ENCODE assay signal across 19 cellular contexts in the genomic region with DNA sequence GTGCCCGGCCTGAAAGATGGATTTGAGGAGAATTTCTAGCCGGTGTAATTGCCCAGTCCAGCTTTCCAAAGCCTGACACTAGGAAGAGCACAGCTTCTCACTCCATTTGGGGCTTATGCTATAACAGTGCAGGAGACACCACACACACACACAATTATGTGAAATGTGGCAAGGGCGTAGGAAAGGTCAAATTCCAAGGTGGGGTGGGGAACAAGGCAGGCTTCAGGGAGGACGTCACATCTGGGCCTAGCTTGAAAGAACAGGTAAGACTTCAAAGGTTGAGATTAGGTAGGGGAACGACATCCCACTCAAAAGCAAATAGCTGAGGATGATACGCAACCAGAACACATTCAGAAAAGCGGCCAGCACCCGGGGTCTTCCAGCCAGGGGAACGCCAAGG. TPM values are rescaled to one million over a fixed set of nuclear protein-coding genes. Genes with fewer than 3 reads are reported as not detected.
DNase-seq lines count a peak whose midpoint lies in the region; ATAC-seq and TF ChIP-seq lines count a peak whose summit lies in the region.
"Had no signal": no experiment of that assay in that cellular context is flagged by ENCODE, and none has a peak within 500 bp of the region (broad histone marks: within the 10 kb centered on the region; RNA-seq: fewer than 3 reads in every experiment).

No MANE protein-coding gene starts in this region.

- no peak for TF ChIP-seq EP300 in upper lobe of left lung (IDR thresholded peaks at IDR 0.05)

- H3K4me1 ChIP-seq in osteoblast (ENCODE audit: insufficient read depth, low read length) (no peaks in the 10 kb centered on the region), upper lobe of left lung (peaks cover 22 to 38% (median 26%) of the 10 kb centered on the region in 4 donors)

- no peaks in the 10 kb centered on the region for H3K9me3 ChIP-seq in osteoblast (ENCODE audit: low read depth, low read length)
- no peaks in the 10 kb centered on the region for H3K9me3 ChIP-seq in upper lobe of left lung
- H3K9me3 ChIP-seq: BE2C had no signal

- TF ChIP-seq POLR2A in upper lobe of left lung (IDR thresholded peaks at IDR 0.05): no peak

- no peaks in the 10 kb centered on the region for H3K27me3 ChIP-seq in osteoblast (ENCODE audit: insufficient read depth, low read length)
- no peaks in the 10 kb centered on the region for H3K27me3 ChIP-seq in upper lobe of left lung
- H3K27me3 ChIP-seq: BE2C had no signal

- no peak for DNase-seq in activated CD4-positive, alpha-beta T cell treated with anti-CD3 and anti-CD28 coated beads, Interleukin-2, amount 10 ng/mL, durations not matched to agents 24 days and 14 days
- DNase-seq in activated CD4-positive, alpha-beta T cell treated with anti-CD3 and anti-CD28 coated beads for 4 hours: no peak
- DNase-seq in LoVo (ENCODE audit: low spot score) (peak; percentile 62), glutamatergic neuron (no peak), osteoblast (ENCODE audit: insufficient read length, low spot score, missing footprints) (peak; percentile 80), T-helper 1 cell (no peak), upper lobe of left lung (no peak), sciatic nerve (ENCODE audit: low spot score) (no peak)
- DNase-seq: BE2C; CD4-positive, alpha-beta T cell; DMS79; KG1; NCI-H1436 treated with DMSO at 0.1 percent for 48 hours; NCI-H2081 treated with DMSO at 0.1 percent for 48 hours; NCI-H524; Right ventricle myocardium superior had no signal

- H3K79me2 ChIP-seq in osteoblast (ENCODE audit: insufficient read depth, low read length): peaks cover 94% of the 10 kb centered on the region

- intact Hi-C loops in activated CD4-positive, alpha-beta T cell treated with anti-CD3 and anti-CD28 coated beads, Interleukin-2, amount 10 ng/mL, durations not matched to agents 24 days and 14 days (cut with micrococcal nuclease): no loop called here
- intact Hi-C loops in sciatic nerve (cut with DNase I): no loop called here

- H3K27ac Mint-ChIP-seq in activated CD4-positive, alpha-beta T cell treated with anti-CD3 and anti-CD28 coated beads, Interleukin-2, amount 10 ng/mL, durations not matched to agents 24 days and 14 days: peak overlapping the region; percentile 16
- H3K27ac Mint-ChIP-seq in glutamatergic neuron (ENCODE audit: unreplicated experiment): peak overlapping the region; percentile 55
- H3K27ac Mint-ChIP-seq: CD4-positive, alpha-beta T cell had no signal

- no peak overlapping the region for H3K4me3 Mint-ChIP-seq in activated CD4-positive, alpha-beta T cell treated with anti-CD3 and anti-CD28 coated beads, Interleukin-2, amount 10 ng/mL, durations not matched to agents 24 days and 14 days
- no peak overlapping the region for H3K4me3 Mint-ChIP-seq in glutamatergic neuron (ENCODE audit: unreplicated experiment)
- H3K4me3 Mint-ChIP-seq: CD4-positive, alpha-beta T cell had no signal

- no peak for TF ChIP-seq CTCF in glutamatergic neuron (IDR thresholded peaks at IDR 0.05; ENCODE audit: partially characterized antibody, unreplicated experiment)
- no peak for TF ChIP-seq CTCF in osteoblast (IDR thresholded peaks at IDR 0.05; ENCODE audit: extremely low read depth, low read depth, low read length)
- no peak for TF ChIP-seq CTCF in upper lobe of left lung (IDR thresholded peaks at IDR 0.05)

- no peak overlapping the region for H2AFZ ChIP-seq in osteoblast (ENCODE audit: low read length)

- H3K4me3 ChIP-seq in osteoblast (ENCODE audit: insufficient read depth, low read length) (no peak overlapping the region), upper lobe of left lung (no peak overlapping the region)

- H3K4me2 ChIP-seq in osteoblast (ENCODE audit: insufficient read depth, low read length): no peak overlapping the region

- WGBS in upper lobe of left lung, 2 donors: 85 to 87% methylated on average over 9 of the region's 9 CpGs

- ATAC-seq in upper lobe of left lung (ENCODE audit: low FRiP score in 2 of 2) (no peak), sciatic nerve (no peak)
- ATAC-seq: HepG2, Panc1 had no signal

- peaks cover 48% of the 10 kb centered on the region for H3K36me3 Mint-ChIP-seq in activated CD4-positive, alpha-beta T cell treated with anti-CD3 and anti-CD28 coated beads, Interleukin-2, amount 10 ng/mL, durations not matched to agents 24 days and 14 days (ENCODE audit: low read depth)
- no peaks in the 10 kb centered on the region for H3K36me3 Mint-ChIP-seq in glutamatergic neuron (ENCODE audit: unreplicated experiment)

- no peaks in the 10 kb centered on the region for H3K9me3 Mint-ChIP-seq in activated CD4-positive, alpha-beta T cell treated with anti-CD3 and anti-CD28 coated beads, Interleukin-2, amount 10 ng/mL, durations not matched to agents 24 days and 14 days
- peaks cover 5% of the 10 kb centered on the region for H3K9me3 Mint-ChIP-seq in glutamatergic neuron (ENCODE audit: unreplicated experiment)
- H3K9me3 Mint-ChIP-seq: CD4-positive, alpha-beta T cell had no signal

- no peaks in the 10 kb centered on the region for H3K27me3 Mint-ChIP-seq in activated CD4-positive, alpha-beta T cell treated with anti-CD3 and anti-CD28 coated beads, Interleukin-2, amount 10 ng/mL, durations not matched to agents 24 days and 14 days
- peaks cover 5% of the 10 kb centered on the region for H3K27me3 Mint-ChIP-seq in glutamatergic neuron (ENCODE audit: unreplicated experiment)
- H3K27me3 Mint-ChIP-seq: CD4-positive, alpha-beta T cell had no signal

- H3K4me1 Mint-ChIP-seq in activated CD4-positive, alpha-beta T cell treated with anti-CD3 and anti-CD28 coated beads, Interleukin-2, amount 10 ng/mL, durations not matched to agents 24 days and 14 days: peaks cover 25% of the 10 kb centered on the region
- peaks cover 18% of the 10 kb centered on the region for H3K4me1 Mint-ChIP-seq in glutamatergic neuron (ENCODE audit: low read depth, unreplicated experiment)

- H4K20me1 ChIP-seq in osteoblast (ENCODE audit: insufficient read depth, low read length): peaks cover 66% of the 10 kb centered on the region

- H3K27ac ChIP-seq in osteoblast (ENCODE audit: low read depth, low read length): no peak overlapping the region
- H3K27ac ChIP-seq in upper lobe of left lung: no peak overlapping the region
- H3K27ac ChIP-seq: 22Rv1 had no signal

- peaks cover 15% of the 10 kb centered on the region for H3K36me3 ChIP-seq in osteoblast (ENCODE audit: insufficient read depth, low read length)
- peaks cover 2 to 70% (median 51%) of the 10 kb centered on the region in 4 donors for H3K36me3 ChIP-seq in upper lobe of left lung

RNA-seq across cellular contexts. Expression of a gene that starts 11.6 kb away (rescaled TPM):
- total RNA-seq in activated CD4-positive, alpha-beta T cell treated with anti-CD3 and anti-CD28 coated beads, Interleukin-2, amount 10 ng/mL, durations not matched to agents 24 days and 14 days: 82.0 and 83.3 TPM in 2 replicates
- total RNA-seq in glutamatergic neuron (ENCODE audit: unreplicated experiment) (57.2 TPM), osteoblast (25.0 and 27.4 TPM in 2 replicates), upper lobe of left lung (10 to 100 TPM; 14.2 to 63.1 (median 23.2) TPM), sciatic nerve (52.2 TPM)

Comparison
In these comparisons a context has a peak if more than half of its experiments do, and no peak if none do; other contexts are left out.
1. DNase-seq: peak in LoVo (single experiment) and osteoblast (single experiment); none in activated CD4-positive, alpha-beta T cell treated with anti-CD3 and anti-CD28 coated beads, Interleukin-2, amount 10 ng/mL, durations not matched to agents 24 days and 14 days (single experiment), activated CD4-positive, alpha-beta T cell treated with anti-CD3 and anti-CD28 coated beads for 4 hours (0 of 2), glutamatergic neuron (single experiment), T-helper 1 cell (0 of 5), upper lobe of left lung (0 of 2) and sciatic nerve (single experiment).